1 cellular context compared by ENCODE assay signal in genomic region chr2:54308782-54309181, GRCh38.
TF ChIP-seq lines count a peak whose summit lies in the region.

No MANE protein-coding gene starts in this region.

TF ChIP-seq in IMR-90, 13 proteins besides CTCF, POLR2A, EP300 and RAD21 (continued from another document):
- TF ChIP-seq CEBPB (IDR thresholded peaks at IDR 0.05; ENCODE audit: low read depth, low read length) (no peak), RFX5 (IDR thresholded peaks at IDR 0.05; ENCODE audit: low read depth, low read length) (no peak), SMC3 (IDR thresholded peaks at IDR 0.05; ENCODE audit: low read depth, low read length) (no peak), MAZ (IDR thresholded peaks at IDR 0.05; ENCODE audit: borderline replicate concordance, low read depth, low read length) (no peak)
